ENCODE assay signal across 8 cellular contexts in genomic region chr10:92291921-92292860, GRCh38. TPM values are rescaled to one million over a fixed set of nuclear protein-coding genes. Genes with fewer than 3 reads are reported as not detected.
DNase-seq lines count a peak whose midpoint lies in the region; ATAC-seq and TF ChIP-seq lines count a peak whose summit lies in the region.

No MANE protein-coding gene starts in this region.

- no peaks in the 10 kb centered on the region for H3K4me1 ChIP-seq in right cardiac atrium (ENCODE audit: control insufficient read depth, insufficient read depth, low read length)
- H3K4me1 ChIP-seq in prostate gland (replicated peaks) = no peaks in the 10 kb centered on the region

- H3K9me3 ChIP-seq in right cardiac atrium (ENCODE audit: control insufficient read depth, low read length) (no peaks in the 10 kb centered on the region), prostate gland (no peaks in the 10 kb centered on the region)

- peak overlapping the region; percentile 88 for H3K27ac ChIP-seq in right cardiac atrium (ENCODE audit: low read length)
- peak overlapping the region; percentile 97 to 99 for H3K27ac ChIP-seq in prostate gland

- TF ChIP-seq POLR2A in prostate gland (IDR thresholded peaks at IDR 0.05) = no peak

- H3K36me3 ChIP-seq in prostate gland = no peaks in the 10 kb centered on the region

- DNase-seq in D341Med (ENCODE audit: low spot score) (peak; percentile 36), HT1080 (ENCODE audit: low read depth) (peak; percentile 40), SKM-1 (lab: John Stamatoyannopoulos, UW; ENCODE audit: unreplicated experiment) (peak; percentile 44), amniotic stem cell (lab: John Stamatoyannopoulos, UW) (peak; percentile 49), right cardiac atrium (peak; percentile 60 to 81 (median 77)), prostate gland (ENCODE audit: low spot score) (peak; percentile 65)

- under 1% methylated on average over 17 of the region's 17 CpGs for WGBS in right cardiac atrium
- WGBS in prostate gland = 1% methylated on average over 17 of the region's 17 CpGs

- H3K4me3 ChIP-seq in right cardiac atrium (ENCODE audit: low read length) (peak overlapping the region; percentile 74), prostate gland (peak overlapping the region; percentile 78 to 88)

- intact Hi-C loops in right cardiac atrium (cut with DNase I) = loop anchor here in 3 of 4 donors (2.0 to 10.0 kb wide), 5 partner anchors 50 to 207 kb away; no protein-coding TSS in a partner anchor
- intact Hi-C loops in prostate gland (cut with DNase I) = loop anchor here (1.0 to 2.0 kb wide), 2 partner anchors 53 to 203 kb away; no protein-coding TSS in a partner anchor

- peak in 1 of 2 donors; percentile 24 for ATAC-seq in right cardiac atrium
- no peak for ATAC-seq in GM21390 (IDR thresholded peaks at IDR 0.05; ENCODE audit: unreplicated experiment)
- no peak for ATAC-seq in HG03469 (IDR thresholded peaks at IDR 0.05; ENCODE audit: unreplicated experiment)

- H3K27me3 ChIP-seq in right cardiac atrium (ENCODE audit: control insufficient read depth, insufficient read depth) (no peaks in the 10 kb centered on the region), prostate gland (replicated peaks; ENCODE audit: insufficient read depth) (no peaks in the 10 kb centered on the region)

- TF ChIP-seq CTCF in prostate gland (IDR thresholded peaks at IDR 0.05) = peak; percentile 32 to 60 (median 52)

RNA-seq across cellular contexts. Expression of gene MARCHF5, which starts 1.2 kb away (rescaled TPM):
- 9.8 and 12.1 TPM in 2 replicates for total RNA-seq in HT1080 (2014; rRNA removed; shearing (Covaris generic))
- polyA plus RNA-seq in HT1080 (2015; cell fraction: cytosol; rRNA removed) = 40.7 and 47.3 TPM in 2 replicates
- 53.3 and 55.8 TPM in 2 replicates for polyA plus RNA-seq in HT1080 (2015; cell fraction: nucleus; rRNA removed)
- total RNA-seq in right cardiac atrium = 10 to 100 TPM; 29.4 to 36.7 (median 32.1) TPM
- polyA plus RNA-seq in right cardiac atrium = 15.8 TPM
- 10 to 100 TPM; 20.8 TPM for total RNA-seq in prostate gland

RNA-seq across cellular contexts. Expression of gene CPEB3, which starts 1.3 kb away (rescaled TPM):
- 0.37 and 0.43 TPM in 2 replicates for total RNA-seq in HT1080 (2014; rRNA removed; shearing (Covaris generic))
- 0.44 and 0.57 TPM in 2 replicates for polyA plus RNA-seq in HT1080 (2015; cell fraction: cytosol; rRNA removed)
- 0.70 and 1.0 TPM in 2 replicates for polyA plus RNA-seq in HT1080 (2015; cell fraction: nucleus; rRNA removed)
- total RNA-seq in right cardiac atrium (10 to 100 TPM in 3 of 4 donors, 1 to 10 TPM in 1; 7.2 to 14.3 (median 12.4) TPM), prostate gland (10 to 100 TPM; 10.6 to 16.9 TPM)
- 4.6 TPM for polyA plus RNA-seq in right cardiac atrium
